10 cellular contexts compared by ENCODE assay signal in genomic region chrX:129779747-129780146, GRCh38. TPM values are rescaled to one million over a fixed set of nuclear protein-coding genes. Genes with fewer than 3 reads are reported as not detected.
DNase-seq lines count a peak whose midpoint lies in the region; ATAC-seq and TF ChIP-seq lines count a peak whose summit lies in the region.
"Had no signal": no experiment of that assay in that cellular context is flagged by ENCODE, and none has a peak within 500 bp of the region (broad histone marks: within the 10 kb centered on the region; RNA-seq: fewer than 3 reads in every experiment).

Gene SASH3, plus strand, starts transcription at chrX:129779949. Its CDS starts 149 bp downstream, at chrX:129780098.

- H3K36me3 Mint-ChIP-seq in CD4-positive, alpha-beta T cell (ENCODE audit: low read depth) = peaks cover 63% of the 10 kb centered on the region
- H3K36me3 Mint-ChIP-seq in activated naive CD4-positive, alpha-beta T cell treated with anti-CD3 and anti-CD28 coated beads for 36 hours (ENCODE audit: low read depth) = peaks cover 37% of the 10 kb centered on the region
- peaks cover 7 to 34% (median 19%) of the 10 kb centered on the region in 3 donors for H3K36me3 Mint-ChIP-seq in naive thymus-derived CD8-positive, alpha-beta T cell
- no peaks in the 10 kb centered on the region for H3K36me3 Mint-ChIP-seq in Caco-2 (ENCODE audit: insufficient read depth, unreplicated experiment)
- H3K36me3 Mint-ChIP-seq in HFFc6 (ENCODE audit: low read depth) = no peaks in the 10 kb centered on the region

- CTCF ChIA-PET in CD4-positive, alpha-beta T cell (lab: Charles Lee) = interaction anchor here (1.0 to 1.7 kb wide), 2 partner anchors 11 to 14 kb away, joined by 3 read pairs; no protein-coding TSS in a partner anchor
- CTCF ChIA-PET in activated naive CD4-positive, alpha-beta T cell treated with anti-CD3 and anti-CD28 coated beads for 36 hours (lab: Charles Lee) = interaction anchor here (0.9 to 1.7 kb wide), 5 partner anchors 9 to 54 kb away, joined by 3 to 5 read pairs (median 3); no protein-coding TSS in a partner anchor
- CTCF ChIA-PET in Caco-2 (lab: Charles Lee) = no interaction called here

- DNase-seq in CD4-positive, alpha-beta T cell = peak; percentile 33 to 65 (median 56)
- peak; percentile 82 for DNase-seq in NOMO-1 treated with dmso at 0.1 percent for 144 hours (lab: John Stamatoyannopoulos, UW; ENCODE audit: unreplicated experiment)
- DNase-seq in activated naive CD4-positive, alpha-beta T cell treated with anti-CD3 and anti-CD28 coated beads for 36 hours = peak; percentile 81
- DNase-seq in naive thymus-derived CD8-positive, alpha-beta T cell = peak; percentile 38 to 82 (median 58)
- no peak for DNase-seq in Caco-2
- DNase-seq in DMS153 treated with DMSO at 0.1 percent for 48 hours (lab: John Stamatoyannopoulos, UW; ENCODE audit: unreplicated experiment) = no peak
- DNase-seq in HFFc6 = no peak

- peak within 1 kb of the TSS; percentile 90 for H3K27ac ChIP-seq in CD4-positive, alpha-beta T cell (ENCODE audit: low read depth, low read length)

- H3K36me3 ChIP-seq in Caco-2 (ENCODE audit: control insufficient read depth, insufficient read depth, low read length) = no peaks in the 10 kb centered on the region

- TF ChIP-seq CTCF in CD4-positive, alpha-beta T cell (IDR thresholded peaks at IDR 0.05) = no peak
- no peak for TF ChIP-seq CTCF in Caco-2 (IDR thresholded peaks at IDR 0.05; ENCODE audit: insufficient read depth in 1 of 2, low read depth in 1 of 2, low read length in 1 of 2, severe bottlenecking in 1 of 2, unreplicated experiment in 1 of 2)
- no peak for TF ChIP-seq CTCF in HFFc6 (IDR thresholded peaks at IDR 0.05)

- H3K27me3 Mint-ChIP-seq in CD4-positive, alpha-beta T cell = no peaks in the 10 kb centered on the region
- H3K27me3 Mint-ChIP-seq in activated naive CD4-positive, alpha-beta T cell treated with anti-CD3 and anti-CD28 coated beads for 36 hours (ENCODE audit: low read depth) = no peaks in the 10 kb centered on the region
- H3K27me3 Mint-ChIP-seq in naive thymus-derived CD8-positive, alpha-beta T cell = no peaks in the 10 kb centered on the region
- H3K27me3 Mint-ChIP-seq in Caco-2 (ENCODE audit: insufficient read depth, unreplicated experiment) (no peaks in the 10 kb centered on the region), HFFc6 (ENCODE audit: insufficient read depth) (peaks cover 9% of the 10 kb centered on the region)

- peak; percentile 20 for ATAC-seq in CD4-positive, alpha-beta T cell (ENCODE audit: poor library complexity)
- ATAC-seq in GM21381 (IDR thresholded peaks at IDR 0.05; ENCODE audit: unreplicated experiment) = peak; percentile 36
- ATAC-seq in naive thymus-derived CD8-positive, alpha-beta T cell = peak; percentile 23 to 31

- no TSS peak for BruUV-seq in Caco-2 (replicated peaks; lab: Mats Ljungman, UMichigan)

- H3K4me1 ChIP-seq in Caco-2 = no peaks in the 10 kb centered on the region

- peak within 1 kb of the TSS; percentile 99 for H3K27ac Mint-ChIP-seq in CD4-positive, alpha-beta T cell
- peak within 1 kb of the TSS; percentile 97 for H3K27ac Mint-ChIP-seq in activated naive CD4-positive, alpha-beta T cell treated with anti-CD3 and anti-CD28 coated beads for 36 hours
- peak within 1 kb of the TSS; percentile 87 to 98 (median 96) for H3K27ac Mint-ChIP-seq in naive thymus-derived CD8-positive, alpha-beta T cell
- H3K27ac Mint-ChIP-seq in Caco-2 (ENCODE audit: unreplicated experiment) = no peak within 1 kb of the TSS
- H3K27ac Mint-ChIP-seq in HFFc6 = no peak within 1 kb of the TSS

- POLR2A ChIA-PET in CD4-positive, alpha-beta T cell (lab: Charles Lee) = interaction anchor here (1.2 to 7.0 kb wide), 7 partner anchors 11 to 102 kb away, joined by 3 to 162 read pairs (median 10); partner anchors contain the start of gene XPNPEP2
- POLR2A ChIA-PET in naive thymus-derived CD8-positive, alpha-beta T cell (lab: Charles Lee) = interaction anchor here (0.9 to 15.1 kb wide), 10 partner anchors 8 to 127 kb away, joined by 3 to 382 read pairs (median 5); partner anchors contain the start of gene UTP14A
- POLR2A ChIA-PET in Caco-2 (lab: Charles Lee) = no interaction called here

- no peaks in the 10 kb centered on the region for H3K9me3 Mint-ChIP-seq in CD4-positive, alpha-beta T cell
- H3K9me3 Mint-ChIP-seq in activated naive CD4-positive, alpha-beta T cell treated with anti-CD3 and anti-CD28 coated beads for 36 hours = no peaks in the 10 kb centered on the region
- H3K9me3 Mint-ChIP-seq in naive thymus-derived CD8-positive, alpha-beta T cell = no peaks in the 10 kb centered on the region
- H3K9me3 Mint-ChIP-seq in Caco-2 (ENCODE audit: unreplicated experiment) (no peaks in the 10 kb centered on the region), HFFc6 (no peaks in the 10 kb centered on the region)

- intact Hi-C loops in CD4-positive, alpha-beta T cell (cut with DNase I, micrococcal nuclease) = loop anchor here (2.0 to 10.0 kb wide), 7 partner anchors 21 to 105 kb away; partner anchors contain the start of gene XPNPEP2 (in 1 of the 2)
- intact Hi-C loops in activated naive CD4-positive, alpha-beta T cell treated with anti-CD3 and anti-CD28 coated beads for 36 hours (cut with micrococcal nuclease) = loop anchor here (2.0 to 5.0 kb wide), 5 partner anchors 19 to 393 kb away; partner anchors contain the start of genes BCORL1 and ZDHHC9
- intact Hi-C loops in Caco-2 (cut with micrococcal nuclease; ENCODE audit: unreplicated experiment) = no loop called here

- no peak within 1 kb of the TSS for H3K4me3 ChIP-seq in Caco-2 (ENCODE audit: low read depth, low read length)

- H3K4me3 Mint-ChIP-seq in CD4-positive, alpha-beta T cell = peak within 1 kb of the TSS; percentile 85
- peak within 1 kb of the TSS; percentile 82 for H3K4me3 Mint-ChIP-seq in activated naive CD4-positive, alpha-beta T cell treated with anti-CD3 and anti-CD28 coated beads for 36 hours
- H3K4me3 Mint-ChIP-seq in naive thymus-derived CD8-positive, alpha-beta T cell = peak within 1 kb of the TSS; percentile 80 to 98 (median 96)
- no peak within 1 kb of the TSS for H3K4me3 Mint-ChIP-seq in Caco-2 (ENCODE audit: unreplicated experiment)
- no peak within 1 kb of the TSS for H3K4me3 Mint-ChIP-seq in HFFc6

- H3K4me1 Mint-ChIP-seq in CD4-positive, alpha-beta T cell (ENCODE audit: low read depth) = peaks cover 74% of the 10 kb centered on the region
- peaks cover 50% of the 10 kb centered on the region for H3K4me1 Mint-ChIP-seq in activated naive CD4-positive, alpha-beta T cell treated with anti-CD3 and anti-CD28 coated beads for 36 hours (ENCODE audit: low read depth)
- peaks cover 24 to 75% (median 63%) of the 10 kb centered on the region in 4 donors for H3K4me1 Mint-ChIP-seq in naive thymus-derived CD8-positive, alpha-beta T cell
- no peaks in the 10 kb centered on the region for H3K4me1 Mint-ChIP-seq in Caco-2 (ENCODE audit: low read depth, unreplicated experiment)
- no peaks in the 10 kb centered on the region for H3K4me1 Mint-ChIP-seq in HFFc6 (ENCODE audit: low read depth)

- H3K9me3 ChIP-seq in CD4-positive, alpha-beta T cell (ENCODE audit: control insufficient read depth, low read length) = no peaks in the 10 kb centered on the region
- H3K9me3 ChIP-seq in Caco-2 = no peaks in the 10 kb centered on the region

- H3K27me3 ChIP-seq in CD4-positive, alpha-beta T cell (ENCODE audit: control insufficient read depth, insufficient read depth, low read length) = no peaks in the 10 kb centered on the region
- no peaks in the 10 kb centered on the region for H3K27me3 ChIP-seq in Caco-2 (replicated peaks; ENCODE audit: control insufficient read depth, insufficient read depth, low read length)

RNA-seq across cellular contexts. Expression of gene SASH3, which starts in this region (rescaled TPM):
- 10 to 100 TPM; 69.0 to 70.8 TPM for total RNA-seq in CD4-positive, alpha-beta T cell
- 10 to 100 TPM; 90.3 to 98.7 TPM for total RNA-seq in activated naive CD4-positive, alpha-beta T cell treated with anti-CD3 and anti-CD28 coated beads for 36 hours
- 100 to 1,000 TPM; 154 to 158 TPM for total RNA-seq in naive thymus-derived CD8-positive, alpha-beta T cell
- polyA plus RNA-seq in naive thymus-derived CD8-positive, alpha-beta T cell = 100 to 1,000 TPM; 100 to 187 (median 115) TPM
- total RNA-seq in Caco-2 (2022) = not detected in 2 replicates
- not detected for total RNA-seq in HFFc6 (2021; fragmentation: NEBNext Ultra II Directional; extraction: Animal tissue kit (Norgen Biotek cat#: 25700))
- total RNA-seq: Daoy, renal cortical epithelial cell had no signal

Comparison
In these comparisons a context has a peak if more than half of its experiments do, and no peak if none do; other contexts are left out.
1. RNA of gene SASH3 (total RNA-seq): 154 to 158 TPM in naive thymus-derived CD8-positive, alpha-beta T cell, 90.3 to 98.7 TPM in activated naive CD4-positive, alpha-beta T cell treated with anti-CD3 and anti-CD28 coated beads for 36 hours and 69.0 to 70.8 TPM in CD4-positive, alpha-beta T cell; not detected in Caco-2 and not detected in HFFc6; every median in the first group is over 10 times any median in the second.
2. DNase-seq: peak in CD4-positive, alpha-beta T cell (10 of 10), NOMO-1 treated with dmso at 0.1 percent for 144 hours (single experiment), activated naive CD4-positive, alpha-beta T cell treated with anti-CD3 and anti-CD28 coated beads for 36 hours (single experiment) and naive thymus-derived CD8-positive, alpha-beta T cell (10 of 10); none in Caco-2 (0 of 2), DMS153 treated with DMSO at 0.1 percent for 48 hours (single experiment) and HFFc6 (single experiment).
3. H3K27ac Mint-ChIP-seq: peak in CD4-positive, alpha-beta T cell (single experiment), activated naive CD4-positive, alpha-beta T cell treated with anti-CD3 and anti-CD28 coated beads for 36 hours (single experiment) and naive thymus-derived CD8-positive, alpha-beta T cell (10 of 10); none in Caco-2 (single experiment) and HFFc6 (single experiment).
4. H3K4me3 Mint-ChIP-seq: peak in CD4-positive, alpha-beta T cell (single experiment), activated naive CD4-positive, alpha-beta T cell treated with anti-CD3 and anti-CD28 coated beads for 36 hours (single experiment) and naive thymus-derived CD8-positive, alpha-beta T cell (10 of 10); none in Caco-2 (single experiment) and HFFc6 (single experiment).
5. Peak in every context shown above with its lines, with median percentiles within 50 percentile points of each other: ATAC-seq.